1 cellular context compared by ENCODE assay signal in genomic region chr19:35212241-35212640, GRCh38.
TF ChIP-seq lines count a peak whose summit lies in the region.

No MANE protein-coding gene starts in this region.

TF ChIP-seq in GM23338, 12 proteins besides CTCF, POLR2A, EP300 and RAD21 (continued from another document):
- TF ChIP-seq REST (IDR thresholded peaks at IDR 0.05; ENCODE audit: unreplicated experiment) (no peak), POLR2AphosphoS5 (IDR thresholded peaks at IDR 0.05; ENCODE audit: low read depth) (no peak), STAT1 (IDR thresholded peaks at IDR 0.05; ENCODE audit: unreplicated experiment) (no peak), ZNF331 (CRISPR knock-in tag; IDR thresholded peaks at IDR 0.05; ENCODE audit: low read depth) (no peak), JUNB (IDR thresholded peaks at IDR 0.05; ENCODE audit: unreplicated experiment) (no peak)
